1 cellular context compared by ENCODE assay signal in genomic region chr10:125151170-125151823, GRCh38.
TF ChIP-seq lines count a peak whose summit lies in the region.

No MANE protein-coding gene starts in this region.

TF ChIP-seq in HCT116, 20 proteins besides CTCF, POLR2A, EP300 and RAD21 (continued from another document):
- TF ChIP-seq ELF1 (IDR thresholded peaks at IDR 0.05; ENCODE audit: borderline replicate concordance, low read depth) = no peak
- TF ChIP-seq MAX (IDR thresholded peaks at IDR 0.05) = no peak
- TF ChIP-seq YY1 (IDR thresholded peaks at IDR 0.05; ENCODE audit: extremely low read depth, insufficient replicate concordance, low read depth, low read length) = no peak
TF ChIP-seq in HCT116: peak in this region for 0.
